ENCODE assay signal across 13 cellular contexts in genomic region chr11:69320756-69321741, GRCh38. TPM values are rescaled to one million over a fixed set of nuclear protein-coding genes. Genes with fewer than 3 reads are reported as not detected.
DNase-seq lines count a peak whose midpoint lies in the region; ATAC-seq and TF ChIP-seq lines count a peak whose summit lies in the region.
"Had no signal": no experiment of that assay in that cellular context is flagged by ENCODE, and none has a peak within 500 bp of the region (broad histone marks: within the 10 kb centered on the region; RNA-seq: fewer than 3 reads in every experiment).

No MANE protein-coding gene starts in this region.

- H3K9ac ChIP-seq in PC-3 (ENCODE audit: low read length) (peak overlapping the region; percentile 84), fibroblast of lung (ENCODE audit: insufficient read depth, low read length) (peak overlapping the region; percentile 48), smooth muscle cell (ENCODE audit: low read depth) (peak overlapping the region; percentile 63)

- peak; percentile 70 for DNase-seq in ELR (ENCODE audit: low read depth)
- peak; percentile 80 for DNase-seq in PC-3
- peak in 1 of 2 donors; percentile 48 for DNase-seq in fibroblast of lung (ENCODE audit: low read depth in 2 of 2)
- DNase-seq in smooth muscle cell (lab: John Stamatoyannopoulos, UW; ENCODE audit: unreplicated experiment): no peak
- no peak for DNase-seq in HK-2 (ENCODE audit: unreplicated experiment)
- DNase-seq: DMS 273 treated with DMSO at 0.1 percent for 48 hours; naive thymus-derived CD8-positive, alpha-beta T cell; NCI-H1092; NCI-H69 had no signal

- peaks cover 43% of the 10 kb centered on the region for H3K4me1 ChIP-seq in PC-3 (ENCODE audit: insufficient read depth, low read length)
- peaks cover 27% of the 10 kb centered on the region for H3K4me1 ChIP-seq in fibroblast of lung (ENCODE audit: control insufficient read depth, extremely low read depth, insufficient read depth, low read length)
- no peaks in the 10 kb centered on the region for H3K4me1 ChIP-seq in smooth muscle cell (ENCODE audit: low read depth)

- TSS peak; percentile 71 for BruUV-seq in PC-3 (replicated peaks; lab: Mats Ljungman, UMichigan)

- no peaks in the 10 kb centered on the region for H3K9me2 ChIP-seq in PC-3 (replicated peaks; ENCODE audit: low read length)

- intact Hi-C loops in PC-3 (cut with micrococcal nuclease): no loop called here

- peaks cover 98% of the 10 kb centered on the region for H3K79me2 ChIP-seq in PC-3 (ENCODE audit: low read length)
- peaks cover 38% of the 10 kb centered on the region for H3K79me2 ChIP-seq in fibroblast of lung (ENCODE audit: control insufficient read depth, insufficient read depth, low read length)
- no peaks in the 10 kb centered on the region for H3K79me2 ChIP-seq in smooth muscle cell (ENCODE audit: low read depth)

- no peaks in the 10 kb centered on the region for H3F3A ChIP-seq in PC-3 (ENCODE audit: low read length, unreplicated experiment)
- peaks cover 7% of the 10 kb centered on the region for H3F3A ChIP-seq in smooth muscle cell (ENCODE audit: low read depth)

- H3K4me3 ChIP-seq in PC-3 (ENCODE audit: low read length) (no peak overlapping the region), fibroblast of lung (replicated peaks in 1 of 4; ENCODE audit: control extremely low read depth in 1 of 4, insufficient read depth in 1 of 4, low read depth in 3 of 4, low read length in 4 of 4) (no peak overlapping the region), smooth muscle cell (no peak overlapping the region)
- H3K4me3 ChIP-seq: dorsolateral prefrontal cortex had no signal

- H2AFZ ChIP-seq in PC-3 (ENCODE audit: low read length) (no peak overlapping the region), fibroblast of lung (ENCODE audit: low read length) (no peak overlapping the region), smooth muscle cell (ENCODE audit: low read depth) (no peak overlapping the region)

- WGBS in smooth muscle cell (ENCODE audit: low lambda C conversion rate): 94% methylated on average over 10 of the region's 10 CpGs

- H3K36me3 ChIP-seq in PC-3 (ENCODE audit: low read depth, low read length) (peaks cover 36% of the 10 kb centered on the region), fibroblast of lung (ENCODE audit: control insufficient read depth, insufficient read depth, low read length) (peaks cover 3% of the 10 kb centered on the region), smooth muscle cell (ENCODE audit: low read depth) (no peaks in the 10 kb centered on the region)

- TF ChIP-seq CTCF in PC-3 (conservative IDR thresholded peaks at IDR 0.05; ENCODE audit: low read depth, low read length) (no peak), fibroblast of lung (conservative IDR thresholded peaks at IDR 0.05 in 1 of 2, IDR thresholded peaks at IDR 0.05 in 1 of 2; ENCODE audit: low read depth in 1 of 2, low read length in 2 of 2) (no peak), smooth muscle cell (IDR thresholded peaks at IDR 0.05; ENCODE audit: borderline replicate concordance, insufficient read depth, poor library complexity, severe bottlenecking) (no peak)

- ATAC-seq in PC-3 (peak; percentile 69), HG02840 (IDR thresholded peaks at IDR 0.05; ENCODE audit: low FRiP score, unreplicated experiment) (no peak), GM21723 (IDR thresholded peaks at IDR 0.05; ENCODE audit: unreplicated experiment) (no peak)
- ATAC-seq: naive thymus-derived CD8-positive, alpha-beta T cell; sciatic nerve had no signal

- H3K9me3 ChIP-seq in PC-3 (ENCODE audit: low read length) (no peaks in the 10 kb centered on the region), fibroblast of lung (ENCODE audit: control insufficient read depth, insufficient read depth, low read depth, low read length) (no peaks in the 10 kb centered on the region), smooth muscle cell (replicated peaks; ENCODE audit: low read depth) (no peaks in the 10 kb centered on the region)

- H3K4me2 ChIP-seq in PC-3 (ENCODE audit: low read length) (peak overlapping the region; percentile 50), fibroblast of lung (ENCODE audit: extremely low read depth, insufficient read depth, low read length) (peak overlapping the region; percentile 65), smooth muscle cell (peak overlapping the region; percentile 35)

- H3K27me3 ChIP-seq in PC-3 (ENCODE audit: low read length) (no peaks in the 10 kb centered on the region), fibroblast of lung (ENCODE audit: control insufficient read depth, insufficient read depth, low read length) (no peaks in the 10 kb centered on the region), smooth muscle cell (ENCODE audit: low read depth) (no peaks in the 10 kb centered on the region)

- CTCF ChIA-PET in PC-3 (lab: Charles Lee): interaction anchor here (1.5 kb wide), 1 partner anchor 190 kb away, joined by 8 read pairs; no protein-coding TSS in a partner anchor

- H4K20me1 ChIP-seq in PC-3 (ENCODE audit: low read length): no peaks in the 10 kb centered on the region
- no peaks in the 10 kb centered on the region for H4K20me1 ChIP-seq in fibroblast of lung (ENCODE audit: control insufficient read depth, extremely low read depth, insufficient read depth, low read length)
- no peaks in the 10 kb centered on the region for H4K20me1 ChIP-seq in smooth muscle cell (ENCODE audit: low read depth)

- POLR2A ChIA-PET in PC-3 (lab: Charles Lee; ENCODE audit: unreplicated experiment): interaction anchor here (0.5 kb wide), 1 partner anchor 21 kb away, joined by 3 read pairs; no protein-coding TSS in a partner anchor

- H3K27ac ChIP-seq in PC-3 (ENCODE audit: low read length) (peak overlapping the region; percentile 97), fibroblast of lung (ENCODE audit: insufficient read depth, low read length) (peak overlapping the region; percentile 99), smooth muscle cell (ENCODE audit: low read depth) (peak overlapping the region; percentile 87)
- H3K27ac ChIP-seq: dorsolateral prefrontal cortex had no signal

RNA-seq across cellular contexts. Expression of gene MYEOV, which starts 27.1 kb away (rescaled TPM):
- 59.0 and 71.8 TPM in 2 replicates for total RNA-seq in PC-3 (2014; rRNA removed)
- 1.2 TPM in 1 of 2 replicates, not detected in the other for total RNA-seq in fibroblast of lung
- 7.3 and 11.7 TPM in 2 replicates for polyA plus RNA-seq in fibroblast of lung
- 11.8 and 28.9 TPM in 2 replicates for polyA plus RNA-seq in fibroblast of lung (2012)
- polyA minus RNA-seq in fibroblast of lung (ENCODE audit: low replicate concordance): 3.0 and 40.6 TPM in 2 replicates
- not detected in 2 replicates for total RNA-seq in smooth muscle cell
- polyA plus RNA-seq in smooth muscle cell: 0.33 and 1.1 TPM in 2 replicates
- total RNA-seq: naive thymus-derived CD8-positive, alpha-beta T cell had no signal
- polyA plus RNA-seq: naive thymus-derived CD8-positive, alpha-beta T cell had no signal

Comparison
In these comparisons a context has a peak if more than half of its experiments do, and no peak if none do; other contexts are left out.
1. DNase-seq: peak in ELR (single experiment) and PC-3 (single experiment); none in smooth muscle cell (single experiment) and HK-2 (single experiment).
2. RNA of gene MYEOV, which starts 27.1 kb away (total RNA-seq): 59.0 to 71.8 TPM in PC-3; 1.2 TPM in fibroblast of lung and not detected in smooth muscle cell; every median in the first group is over 10 times any median in the second.
3. Peak in every context shown above with its lines, with median percentiles within 50 percentile points of each other: H3K27ac ChIP-seq, H3K4me2 ChIP-seq and H3K9ac ChIP-seq.